24 cellular contexts compared by ENCODE assay signal in the genomic region with DNA sequence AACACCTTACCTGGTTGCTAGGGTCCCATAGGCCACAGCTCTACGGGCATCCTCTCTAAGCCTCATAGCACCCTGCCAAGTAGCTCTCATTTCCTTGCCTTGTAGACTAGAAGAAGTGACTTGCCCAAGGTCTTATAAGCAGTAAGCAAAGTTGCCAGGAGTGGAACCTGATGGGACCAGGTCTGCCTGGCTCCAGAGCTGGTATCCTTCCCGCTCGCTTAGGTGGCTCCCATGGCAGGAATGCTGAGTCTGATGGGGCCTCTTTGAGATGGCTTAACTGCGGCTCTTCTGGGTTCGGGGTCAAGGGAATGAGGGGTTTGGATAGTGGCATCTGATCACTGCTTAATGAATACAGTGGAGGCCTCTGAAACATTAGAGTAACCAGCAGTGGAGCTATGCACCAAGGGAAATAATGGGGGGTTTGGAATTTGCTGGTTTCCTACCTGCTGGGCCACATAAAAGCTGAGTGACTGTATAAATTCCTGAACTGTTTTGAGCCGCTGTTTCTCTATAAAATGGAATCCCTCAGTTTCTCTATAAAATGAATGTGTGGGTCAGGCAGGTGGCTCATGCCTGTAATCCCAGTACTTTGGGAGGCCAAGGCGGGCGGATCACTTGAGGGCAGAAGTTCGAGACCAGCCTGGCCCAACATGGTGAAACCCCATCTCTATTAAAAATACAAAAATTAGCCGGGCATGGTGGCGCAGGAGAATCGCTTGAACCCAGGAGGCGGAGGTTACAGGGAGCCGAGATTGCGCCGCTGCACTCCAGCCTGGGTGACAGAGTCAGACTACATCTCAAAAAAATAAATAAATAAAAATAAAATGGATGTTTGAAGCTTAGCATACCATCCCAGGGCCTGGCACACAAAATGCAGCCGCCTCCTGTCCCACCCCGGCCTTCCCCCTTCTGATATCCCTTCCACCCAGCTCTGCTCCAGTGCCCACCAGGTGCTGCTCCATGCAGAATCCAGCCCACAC. TPM values are rescaled to one million over a fixed set of nuclear protein-coding genes. Genes with fewer than 3 reads are reported as not detected.
A peak's percentile ranks its signal among the peaks of the same experiment; 100 is the strongest.
DNase-seq lines count a peak whose midpoint lies in the region; ATAC-seq and TF ChIP-seq lines count a peak whose summit lies in the region.
"Had no signal": no experiment of that assay in that cellular context is flagged by ENCODE, and none has a peak within 500 bp of the region (broad histone marks: within the 10 kb centered on the region; RNA-seq: fewer than 3 reads in every experiment).

No MANE protein-coding gene starts in this region.

- H2AK5ac ChIP-seq in neuronal stem cell (ENCODE audit: low read depth, low read length) = no peak overlapping the region

- H3K9me3 ChIP-seq in neuronal stem cell (replicated peaks in 1 of 2; ENCODE audit: control insufficient read depth in 2 of 2, insufficient read depth in 1 of 2, low read depth in 1 of 2, low read length in 2 of 2) (no peaks in the 10 kb centered on the region), WERI-Rb-1 (ENCODE audit: severe bottlenecking) (no peaks in the 10 kb centered on the region)
- H3K9me3 ChIP-seq: A549, BLaER1 had no signal

- peak overlapping the region; percentile 92 for H3K14ac ChIP-seq in neuronal stem cell (ENCODE audit: low read length)

- H3K4me2 ChIP-seq in GM23338 (peak overlapping the region; percentile 38; the same call in 1 of the 2 replicates), neuronal stem cell (ENCODE audit: insufficient read depth, low read length, poor library complexity, severe bottlenecking) (no peak overlapping the region)
- H3K4me2 ChIP-seq: A549 had no signal

- H3K4ac ChIP-seq in neuronal stem cell (ENCODE audit: low read length) = peak overlapping the region; percentile 26

- H3K36me3 ChIP-seq in GM23338 (ENCODE audit: insufficient read depth) = no peaks in the 10 kb centered on the region
- no peaks in the 10 kb centered on the region for H3K36me3 ChIP-seq in neuronal stem cell (replicated peaks in 1 of 2; ENCODE audit: control insufficient read depth in 2 of 2, insufficient read depth in 2 of 2, low read length in 2 of 2)
- H3K36me3 ChIP-seq in WERI-Rb-1 = no peaks in the 10 kb centered on the region; the same call in 1 of the 2 replicates
- H3K36me3 ChIP-seq: BLaER1 had no signal

- H3K23ac ChIP-seq in neuronal stem cell (ENCODE audit: low read depth, low read length, poor library complexity) = peak overlapping the region; percentile 63

- no peaks in the 10 kb centered on the region for H3K9me2 ChIP-seq in GM23338 (ENCODE audit: insufficient read depth)

- H2BK5ac ChIP-seq in neuronal stem cell (ENCODE audit: low read length) = no peak overlapping the region

- H3K27me3 ChIP-seq in GM23338 (ENCODE audit: insufficient read depth) = no peaks in the 10 kb centered on the region
- H3K27me3 ChIP-seq in neuronal stem cell (ENCODE audit: control insufficient read depth in 3 of 3, insufficient read depth in 3 of 3, low read depth in 1 of 3, low read length in 3 of 3) = peaks cover 0 to 4% (median 0%) of the 10 kb centered on the region in 3 experiments
- no peaks in the 10 kb centered on the region for H3K27me3 ChIP-seq in WERI-Rb-1 (ENCODE audit: insufficient read depth, low read depth, severe bottlenecking)
- H3K27me3 ChIP-seq: BLaER1 had no signal

- H4K91ac ChIP-seq in neuronal stem cell (ENCODE audit: low read depth, low read length, poor library complexity) = no peak overlapping the region

- peak overlapping the region; percentile 78 for H2BK15ac ChIP-seq in neuronal stem cell (ENCODE audit: low read length)

- peaks cover 4% of the 10 kb centered on the region; the same call in 1 of the 2 replicates for H3K4me1 ChIP-seq in GM23338 (ENCODE audit: insufficient read depth)
- H3K4me1 ChIP-seq in neuronal stem cell (ENCODE audit: control insufficient read depth in 2 of 2, insufficient read depth in 1 of 2, low read depth in 1 of 2, low read length in 2 of 2) = peaks cover 0 to 10% of the 10 kb centered on the region in 2 donors
- H3K4me1 ChIP-seq: A549 had no signal

- H3K4me3 Mint-ChIP-seq in GM23338 = no peak overlapping the region
- no peak overlapping the region for H3K4me3 Mint-ChIP-seq in glutamatergic neuron (ENCODE audit: unreplicated experiment)
- H3K4me3 Mint-ChIP-seq in activated CD4-positive, alpha-beta T cell treated with anti-CD3 and anti-CD28 coated beads, Interleukin-2, amount 10 ng/mL, durations not matched to agents 24 days and 14 days = no peak overlapping the region
- H3K4me3 Mint-ChIP-seq: CD4-positive, alpha-beta memory T cell had no signal

- H2AFZ ChIP-seq in GM23338 = no peak overlapping the region
- H2AFZ ChIP-seq in neuronal stem cell (ENCODE audit: low read length) = no peak overlapping the region

- H3K9me3 Mint-ChIP-seq in GM23338 (no peaks in the 10 kb centered on the region), glutamatergic neuron (ENCODE audit: unreplicated experiment) (peaks cover 12% of the 10 kb centered on the region)
- H3K9me3 Mint-ChIP-seq in activated CD4-positive, alpha-beta T cell treated with anti-CD3 and anti-CD28 coated beads, Interleukin-2, amount 10 ng/mL, durations not matched to agents 24 days and 14 days = no peaks in the 10 kb centered on the region
- H3K9me3 Mint-ChIP-seq: CD4-positive, alpha-beta memory T cell had no signal

- peak overlapping the region; percentile 44 for H3K9ac ChIP-seq in neuronal stem cell (ENCODE audit: low read depth, low read length, poor library complexity)
- H3K9ac ChIP-seq: BLaER1 had no signal

- DNase-seq in GM23338 (ENCODE audit: low spot score) (peak; percentile 50), astrocyte of the cerebellum (ENCODE audit: low read depth) (peak; percentile 57), glutamatergic neuron (no peak), neuronal stem cell (ENCODE audit: low spot score) (no peak), cortex of kidney (lab: John Stamatoyannopoulos, UW) (no peak), ACHN (no peak), WERI-Rb-1 (no peak)
- no peak for DNase-seq in activated CD4-positive, alpha-beta T cell treated with anti-CD3 and anti-CD28 coated beads, Interleukin-2, amount 10 ng/mL, durations not matched to agents 24 days and 14 days
- DNase-seq: CD4-positive, alpha-beta memory T cell; GOT3; Karpas-422; NCI-H1417 treated with DMSO at 0.1 percent for 48 hours; NCI-H2029; NCI-H446 treated with DMSO at 0.1 percent for 48 hours; NCI-H748 treated with DMSO at 0.1 percent for 48 hours; NK-92 treated with Interleukin-12 subunit alpha and Interleukin-12 subunit beta, amount 100 ng/mL, for 24 hours; OCI-M1; Right ventricle myocardium superior had no signal

- no peak overlapping the region for H3K27ac ChIP-seq in GM23338 (ENCODE audit: low read depth)
- no peak overlapping the region for H3K27ac ChIP-seq in neuronal stem cell (replicated peaks; ENCODE audit: low read length)
- H3K27ac ChIP-seq in WERI-Rb-1 = no peak overlapping the region
- H3K27ac ChIP-seq: A549, BLaER1 had no signal

- H3K27me3 Mint-ChIP-seq in GM23338 (ENCODE audit: insufficient read depth, low read depth, poor library complexity) = peaks cover 18% of the 10 kb centered on the region
- peaks cover 9% of the 10 kb centered on the region for H3K27me3 Mint-ChIP-seq in glutamatergic neuron (ENCODE audit: unreplicated experiment)
- peaks cover 2% of the 10 kb centered on the region for H3K27me3 Mint-ChIP-seq in activated CD4-positive, alpha-beta T cell treated with anti-CD3 and anti-CD28 coated beads, Interleukin-2, amount 10 ng/mL, durations not matched to agents 24 days and 14 days

- H3K79me1 ChIP-seq in neuronal stem cell (ENCODE audit: low read depth, low read length) = no peaks in the 10 kb centered on the region

- in situ Hi-C loops in astrocyte of the cerebellum (cut with HindIII; ENCODE audit: low sequenced_read_pairs) = no loop called here
- in situ Hi-C loops in ACHN (cut with HindIII; ENCODE audit: low pct_ligation_motif_present, low pct_unique_long_range_greater_than_20kb, low sequenced_read_pairs) = no loop called here

- no peaks in the 10 kb centered on the region for H3F3A ChIP-seq in GM23338 (replicated peaks; ENCODE audit: low read depth)

- H3K27ac Mint-ChIP-seq in GM23338 = peak overlapping the region; percentile 87
- H3K27ac Mint-ChIP-seq in glutamatergic neuron (ENCODE audit: unreplicated experiment) = peak overlapping the region; percentile 93
- no peak overlapping the region for H3K27ac Mint-ChIP-seq in activated CD4-positive, alpha-beta T cell treated with anti-CD3 and anti-CD28 coated beads, Interleukin-2, amount 10 ng/mL, durations not matched to agents 24 days and 14 days
- H3K27ac Mint-ChIP-seq: CD4-positive, alpha-beta memory T cell had no signal

- peak; percentile 21 for ATAC-seq in GM23338
- ATAC-seq: A549, GM12878 had no signal

- H3K4me3 ChIP-seq in GM23338 = no peak overlapping the region
- no peak overlapping the region for H3K4me3 ChIP-seq in astrocyte of the cerebellum (ENCODE audit: low read depth, low read length)
- no peak overlapping the region for H3K4me3 ChIP-seq in neuronal stem cell (ENCODE audit: low read length in 2 of 2)
- no peak overlapping the region for H3K4me3 ChIP-seq in WERI-Rb-1 (ENCODE audit: low read depth, low read length)
- H3K4me3 ChIP-seq: A549, BLaER1, GM12878 had no signal

- H3K18ac ChIP-seq in neuronal stem cell (ENCODE audit: low read length) = peak overlapping the region; percentile 81

- intact Hi-C loops in activated CD4-positive, alpha-beta T cell treated with anti-CD3 and anti-CD28 coated beads, Interleukin-2, amount 10 ng/mL, durations not matched to agents 24 days and 14 days (cut with micrococcal nuclease) = no loop called here

- H4K20me1 ChIP-seq in GM23338 (replicated peaks; ENCODE audit: insufficient read depth) = no peaks in the 10 kb centered on the region
- H4K20me1 ChIP-seq: BLaER1 had no signal

- peaks cover 40% of the 10 kb centered on the region for H3K4me1 Mint-ChIP-seq in GM23338
- H3K4me1 Mint-ChIP-seq in glutamatergic neuron (ENCODE audit: low read depth, unreplicated experiment) = peaks cover 10% of the 10 kb centered on the region
- no peaks in the 10 kb centered on the region for H3K4me1 Mint-ChIP-seq in activated CD4-positive, alpha-beta T cell treated with anti-CD3 and anti-CD28 coated beads, Interleukin-2, amount 10 ng/mL, durations not matched to agents 24 days and 14 days

- no peak overlapping the region for H2BK12ac ChIP-seq in neuronal stem cell (ENCODE audit: low read length)

- peak overlapping the region; percentile 20 for H2BK120ac ChIP-seq in neuronal stem cell (ENCODE audit: low read depth, low read length)

- H3K79me2 ChIP-seq in GM23338 (replicated peaks; ENCODE audit: insufficient read depth) = no peaks in the 10 kb centered on the region

- no peak overlapping the region for H4K8ac ChIP-seq in neuronal stem cell (ENCODE audit: low read depth, low read length)

- TF ChIP-seq CTCF in GM23338 (conservative IDR thresholded peaks at IDR 0.05; ENCODE audit: low read depth in 2 of 2) (no peak), astrocyte of the cerebellum (IDR thresholded peaks at IDR 0.05; ENCODE audit: low read depth, low read length, missing control alignments) (no peak), glutamatergic neuron (IDR thresholded peaks at IDR 0.05; ENCODE audit: partially characterized antibody, unreplicated experiment) (no peak), WERI-Rb-1 (IDR thresholded peaks at IDR 0.05; ENCODE audit: low read depth, low read length) (no peak)

- WGBS in neuronal stem cell (ENCODE audit: extremely low coverage in 2 of 2, insufficient read length in 2 of 2, insufficient replicate concordance in 1 of 2), 2 donors = no CpG with 5 or more reads among the region's 18 CpGs

- H3K36me3 Mint-ChIP-seq in GM23338 (ENCODE audit: low read depth) = no peaks in the 10 kb centered on the region
- H3K36me3 Mint-ChIP-seq in glutamatergic neuron (ENCODE audit: unreplicated experiment) = no peaks in the 10 kb centered on the region
- no peaks in the 10 kb centered on the region for H3K36me3 Mint-ChIP-seq in activated CD4-positive, alpha-beta T cell treated with anti-CD3 and anti-CD28 coated beads, Interleukin-2, amount 10 ng/mL, durations not matched to agents 24 days and 14 days (ENCODE audit: low read depth)
- H3K36me3 Mint-ChIP-seq: CD4-positive, alpha-beta memory T cell had no signal

RNA-seq across cellular contexts. Expression of gene FAM151A, which starts 12.4 kb away (rescaled TPM):
- total RNA-seq in GM23338 (2014; rRNA removed; shearing (Covaris generic)) = 0.10 TPM in 1 of 2 replicates, not detected in the other
- polyA plus RNA-seq in GM23338 (2016; fragmentation: Nextera tagmentation; extraction: Ambion mirVana) = not detected in 2 replicates
- not detected for total RNA-seq in glutamatergic neuron (ENCODE audit: unreplicated experiment)
- polyA plus RNA-seq in neuronal stem cell (2013, experiment 1 of 2) = not detected
- not detected for polyA plus RNA-seq in neuronal stem cell (2013, experiment 2 of 2)
- total RNA-seq in activated CD4-positive, alpha-beta T cell treated with anti-CD3 and anti-CD28 coated beads, Interleukin-2, amount 10 ng/mL, durations not matched to agents 24 days and 14 days = not detected in 2 replicates
- total RNA-seq: CD4-positive, alpha-beta memory T cell; HT-29; IMR-90; MCF 10A had no signal
- polyA plus RNA-seq: A549; CD4-positive, alpha-beta memory T cell; IMR-90 had no signal

RNA-seq across cellular contexts. Expression of gene MROH7, which starts 30.7 kb away (rescaled TPM):
- 0.17 TPM in 1 of 2 replicates, not detected in the other for total RNA-seq in GM23338 (2014; rRNA removed; shearing (Covaris generic))
- polyA plus RNA-seq in GM23338 (2016; fragmentation: Nextera tagmentation; extraction: Ambion mirVana) = not detected in 2 replicates
- not detected for total RNA-seq in glutamatergic neuron (ENCODE audit: unreplicated experiment)
- 0.32 TPM for polyA plus RNA-seq in neuronal stem cell (2013, experiment 1 of 2)
- 0.46 TPM for polyA plus RNA-seq in neuronal stem cell (2013, experiment 2 of 2)
- total RNA-seq in activated CD4-positive, alpha-beta T cell treated with anti-CD3 and anti-CD28 coated beads, Interleukin-2, amount 10 ng/mL, durations not matched to agents 24 days and 14 days = 0.07 and 0.12 TPM in 2 replicates
- total RNA-seq: IMR-90, MCF 10A had no signal
- polyA plus RNA-seq: A549; CD4-positive, alpha-beta memory T cell; GM12878; IMR-90 had no signal

Comparison
In these comparisons a context has a peak if more than half of its experiments do, and no peak if none do; other contexts are left out.
1. DNase-seq: peak in GM23338 (single experiment) and astrocyte of the cerebellum (single experiment); none in glutamatergic neuron (single experiment), neuronal stem cell (single experiment), cortex of kidney (single experiment), ACHN (single experiment), activated CD4-positive, alpha-beta T cell treated with anti-CD3 and anti-CD28 coated beads, Interleukin-2, amount 10 ng/mL, durations not matched to agents 24 days and 14 days (single experiment) and WERI-Rb-1 (single experiment).